24 cellular contexts compared by ENCODE assay signal in genomic region chr19:34448191-34448590, GRCh38. TPM values are rescaled to one million over a fixed set of nuclear protein-coding genes. Genes with fewer than 3 reads are reported as not detected.
DNase-seq lines count a peak whose midpoint lies in the region; ATAC-seq, FAIRE-seq and TF ChIP-seq lines count a peak whose summit lies in the region.
"Had no signal": no experiment of that assay in that cellular context is flagged by ENCODE, and none has a peak within 500 bp of the region (broad histone marks: within the 10 kb centered on the region; RNA-seq: fewer than 3 reads in every experiment).

No MANE protein-coding gene starts in this region.

- H3K79me2 ChIP-seq in K562 (ENCODE audit: control insufficient read depth, insufficient read depth, low read length) = peaks cover 32% of the 10 kb centered on the region; the same call in 2 of the 3 replicates

- no peak overlapping the region for H2AFZ ChIP-seq in K562 (ENCODE audit: low read depth, low read length)
- H2AFZ ChIP-seq: GM23248 had no signal

- TF ChIP-seq EP300 in K562 (IDR thresholded peaks at IDR 0.05; ENCODE audit: low read length) = no peak

- peak overlapping the region; percentile 71 for H3K27ac Mint-ChIP-seq in activated T-cell treated with anti-CD3 and anti-CD28 coated beads, Interleukin-2, amount 50 U/mL, for 24 hours
- H3K27ac Mint-ChIP-seq in stimulated activated effector memory CD8-positive, alpha-beta T cell treated with anti-CD3 and anti-CD28 coated beads, Interleukin-12 subunit alpha, Interleukin-12 subunit beta, amount 100 ng/mL, for 72 hours = peak overlapping the region; percentile 65
- H3K27ac Mint-ChIP-seq: CD4-positive, alpha-beta T cell; H9 had no signal

- H4K20me1 ChIP-seq in K562 (replicated peaks; ENCODE audit: control insufficient read depth, insufficient read depth, low read length) = peaks cover 8% of the 10 kb centered on the region

- H3K4me1 ChIP-seq in HEK293 (ENCODE audit: control insufficient read depth, insufficient read depth, low read length) (no peaks in the 10 kb centered on the region), K562 (replicated peaks in 1 of 2; ENCODE audit: control insufficient read depth in 2 of 2, insufficient read depth in 2 of 2, low read length in 2 of 2) (no peaks in the 10 kb centered on the region)
- H3K4me1 ChIP-seq: A549, BE2C had no signal

- H3K4me3 ChIP-seq in HEK293 (ENCODE audit: low read depth, low read length) (no peak overlapping the region), K562 (no peak overlapping the region)
- H3K4me3 ChIP-seq: A549, GM23248 had no signal

- no peaks in the 10 kb centered on the region for H3K27me3 Mint-ChIP-seq in activated T-cell treated with anti-CD3 and anti-CD28 coated beads, Interleukin-2, amount 50 U/mL, for 24 hours
- no peaks in the 10 kb centered on the region for H3K27me3 Mint-ChIP-seq in activated T-cell treated with anti-CD3 and anti-CD28 coated beads, Interleukin-2, amount 50 U/mL, for 4 hours (ENCODE audit: low read depth)
- H3K27me3 Mint-ChIP-seq: CD4-positive, alpha-beta T cell had no signal

- intact Hi-C loops in K562 (cut with micrococcal nuclease) = no loop called here

- no peak overlapping the region for H3K4me3 Mint-ChIP-seq in activated T-cell treated with anti-CD3 and anti-CD28 coated beads, Interleukin-2, amount 50 U/mL, for 24 hours
- no peak overlapping the region for H3K4me3 Mint-ChIP-seq in activated T-cell treated with anti-CD3 and anti-CD28 coated beads, Interleukin-2, amount 50 U/mL, for 4 hours
- no peak overlapping the region for H3K4me3 Mint-ChIP-seq in stimulated activated effector memory CD8-positive, alpha-beta T cell treated with anti-CD3 and anti-CD28 coated beads, Interleukin-12 subunit alpha, Interleukin-12 subunit beta, amount 100 ng/mL, for 72 hours
- H3K4me3 Mint-ChIP-seq: CD4-positive, alpha-beta T cell; H9 had no signal

- no peaks in the 10 kb centered on the region for H3K9me1 ChIP-seq in K562 (ENCODE audit: control insufficient read depth, insufficient read depth, low read length)

- peaks cover 99 to 100% of the 10 kb centered on the region in 2 experiments for H3K36me3 ChIP-seq in HEK293 (ENCODE audit: control insufficient read depth in 2 of 2, insufficient read depth in 1 of 2, low read length in 2 of 2)
- peaks cover 94% of the 10 kb centered on the region for H3K36me3 ChIP-seq in K562 (ENCODE audit: control insufficient read depth, insufficient read depth, low read length)

- CTCF ChIA-PET in HEK293 (lab: Yijun Ruan, JAX) (interaction anchor here (0.6 to 11.2 kb wide), 4 partner anchors 9 to 142 kb away, joined by 3 to 69 read pairs (median 4); no protein-coding TSS in a partner anchor), K562 (lab: Yijun Ruan, JAX; ENCODE audit: low intra/inter-chr PET ratio) (no interaction called here)

- no peaks in the 10 kb centered on the region for H3K9me3 Mint-ChIP-seq in activated T-cell treated with anti-CD3 and anti-CD28 coated beads, Interleukin-2, amount 50 U/mL, for 24 hours
- H3K9me3 Mint-ChIP-seq in activated T-cell treated with anti-CD3 and anti-CD28 coated beads, Interleukin-2, amount 50 U/mL, for 4 hours = no peaks in the 10 kb centered on the region
- no peaks in the 10 kb centered on the region for H3K9me3 Mint-ChIP-seq in stimulated activated effector memory CD8-positive, alpha-beta T cell treated with anti-CD3 and anti-CD28 coated beads, Interleukin-12 subunit alpha, Interleukin-12 subunit beta, amount 100 ng/mL, for 72 hours
- H3K9me3 Mint-ChIP-seq: CD4-positive, alpha-beta T cell; H9 had no signal

- TF ChIP-seq RAD21 in K562 (CRISPR knock-in tag; conservative IDR thresholded peaks at IDR 0.05 in 1 of 2, IDR thresholded peaks at IDR 0.05 in 1 of 2) = no peak

- H3K27me3 ChIP-seq in K562 (ENCODE audit: control insufficient read depth in 2 of 2, insufficient read depth in 2 of 2, low read length in 2 of 2) = no peaks in the 10 kb centered on the region
- H3K27me3 ChIP-seq: BE2C had no signal

- H3K9me3 ChIP-seq in HEK293 (ENCODE audit: control insufficient read depth, insufficient read depth, low read depth, low read length) (no peaks in the 10 kb centered on the region), K562 (replicated peaks; ENCODE audit: control insufficient read depth, insufficient read depth, low read depth, low read length) (no peaks in the 10 kb centered on the region)
- H3K9me3 ChIP-seq: A549, BE2C, Caco-2 had no signal

- in situ Hi-C loops in K562 (cut with MboI) (no loop called here), ACHN (cut with HindIII; ENCODE audit: low pct_ligation_motif_present, low pct_unique_long_range_greater_than_20kb, low sequenced_read_pairs) (no loop called here)

- no peak for TF ChIP-seq POLR2A in K562 (conservative IDR thresholded peaks at IDR 0.05)

- no peak for TF ChIP-seq CTCF in HEK293 (tag by site-specific recombination; IDR thresholded peaks at IDR 0.05)
- no peak for TF ChIP-seq CTCF in K562 (IDR thresholded peaks at IDR 0.05 in 2 of 3, conservative IDR thresholded peaks at IDR 0.05 in 1 of 3; ENCODE audit: insufficient read depth in 2 of 3, low read depth in 1 of 3, low read length in 3 of 3)

- H3K27ac ChIP-seq in HEK293 (ENCODE audit: extremely low read depth, low read depth, low read length) = 0 out of 2 replicates have a peak overlapping the region, but pooled peaks have one; percentile 27
- H3K27ac ChIP-seq in K562 (ENCODE audit: extremely low read depth, low read depth, low read length) = no peak overlapping the region
- H3K27ac ChIP-seq: A549, GM23248 had no signal

- peaks cover 94% of the 10 kb centered on the region for H3K36me3 Mint-ChIP-seq in activated T-cell treated with anti-CD3 and anti-CD28 coated beads, Interleukin-2, amount 50 U/mL, for 24 hours (ENCODE audit: low read depth)
- H3K36me3 Mint-ChIP-seq in activated T-cell treated with anti-CD3 and anti-CD28 coated beads, Interleukin-2, amount 50 U/mL, for 4 hours (ENCODE audit: insufficient read depth) = peaks cover 55% of the 10 kb centered on the region
- H3K36me3 Mint-ChIP-seq in stimulated activated effector memory CD8-positive, alpha-beta T cell treated with anti-CD3 and anti-CD28 coated beads, Interleukin-12 subunit alpha, Interleukin-12 subunit beta, amount 100 ng/mL, for 72 hours = peaks cover 100% of the 10 kb centered on the region

- no TSS peak for BruUV-seq in K562 (replicated peaks; lab: Mats Ljungman, UMichigan)

- POLR2A ChIA-PET in HEK293 (lab: Yijun Ruan, JAX) = interaction anchor here (0.7 kb wide), 1 partner anchor 10 kb away, joined by 7 read pairs; no protein-coding TSS in a partner anchor
- POLR2A ChIA-PET in K562 (lab: Yijun Ruan, JAX) = interaction anchor here (1.0 to 1.3 kb wide), 3 partner anchors 11 to 18 kb away, joined by 3 to 5 read pairs (median 4); no protein-coding TSS in a partner anchor

- no peak for DNase-seq in activated T-cell treated with anti-CD3 and anti-CD28 coated beads, Interleukin-2, amount 50 U/mL, for 24 hours
- DNase-seq in activated T-cell treated with anti-CD3 and anti-CD28 coated beads, Interleukin-2, amount 50 U/mL, for 4 hours = no peak
- DNase-seq in K562 (ENCODE audit: extremely low read depth in 1 of 4, low spot score in 3 of 4) (no peak), OCI-M1 (lab: John Stamatoyannopoulos, UW) (no peak), ACHN (no peak), HTR-8/SVneo (ENCODE audit: insufficient read length, low spot score) (no peak)
- no peak for DNase-seq in stimulated activated effector memory CD8-positive, alpha-beta T cell treated with anti-CD3 and anti-CD28 coated beads, Interleukin-12 subunit alpha, Interleukin-12 subunit beta, amount 100 ng/mL, for 72 hours (ENCODE audit: low spot score in 2 of 2)
- DNase-seq: BE2C; Caco-2; CD4-positive, alpha-beta T cell; DMS 273 treated with DMSO at 0.1 percent for 48 hours; DND-41; GM23248; H9; KG1; NCI-H1092; NCI-H1436; NCI-H187 treated with DMSO at 0.1 percent for 48 hours; NCI-H2107; NCI-H69 had no signal

- H3K9ac ChIP-seq in K562 (ENCODE audit: insufficient read depth in 1 of 2, low read depth in 2 of 2, low read length in 2 of 2) = no peak overlapping the region
- H3K9ac ChIP-seq: GM23248 had no signal

- WGBS in K562 (ENCODE audit: insufficient coverage, low coverage, missing lambda C conversion rate) = 94% methylated on average over 2 of the region's 3 CpGs

- FAIRE-seq in K562 (lab: Jason Lieb, UNC) = no peak
- FAIRE-seq in HTR-8/SVneo (lab: Jason Lieb, UNC) = no peak
- FAIRE-seq: GM12891 had no signal

- H3K4me2 ChIP-seq in K562 (ENCODE audit: insufficient read depth, low read length) = no peak overlapping the region
- H3K4me2 ChIP-seq: A549 had no signal

- no peak for ATAC-seq in activated T-cell treated with anti-CD3 and anti-CD28 coated beads, Interleukin-2, amount 50 U/mL, for 4 hours
- peak; percentile 33; the same call in 2 of the 3 replicates for ATAC-seq in K562
- no peak for ATAC-seq in stimulated activated effector memory CD8-positive, alpha-beta T cell treated with anti-CD3 and anti-CD28 coated beads, Interleukin-12 subunit alpha, Interleukin-12 subunit beta, amount 100 ng/mL, for 72 hours
- ATAC-seq: A549, Panc1 had no signal

- peaks cover 11% of the 10 kb centered on the region for H3K4me1 Mint-ChIP-seq in activated T-cell treated with anti-CD3 and anti-CD28 coated beads, Interleukin-2, amount 50 U/mL, for 24 hours (ENCODE audit: low read depth)
- H3K4me1 Mint-ChIP-seq in activated T-cell treated with anti-CD3 and anti-CD28 coated beads, Interleukin-2, amount 50 U/mL, for 4 hours (ENCODE audit: low read depth) = no peaks in the 10 kb centered on the region
- peaks cover 11% of the 10 kb centered on the region for H3K4me1 Mint-ChIP-seq in stimulated activated effector memory CD8-positive, alpha-beta T cell treated with anti-CD3 and anti-CD28 coated beads, Interleukin-12 subunit alpha, Interleukin-12 subunit beta, amount 100 ng/mL, for 72 hours
- H3K4me1 Mint-ChIP-seq: H9 had no signal

RNA-seq across cellular contexts. Expression of gene UBA2, which starts 20.0 kb away (rescaled TPM):
- total RNA-seq in activated T-cell treated with anti-CD3 and anti-CD28 coated beads, Interleukin-2, amount 50 U/mL, for 4 hours = 100 to 1,000 TPM; 182 to 194 (median 194) TPM
- 209 and 222 TPM in 2 replicates for total RNA-seq in K562 (2011; cell fraction: chromatin; rRNA removed; ENCODE audit: low replicate concordance)
- 59.7 and 66.9 TPM in 2 replicates for total RNA-seq in K562 (2011; cell fraction: nucleolus; rRNA removed)
- 107 and 129 TPM in 2 replicates for total RNA-seq in K562 (2011; cell fraction: nucleoplasm; rRNA removed)
- 249 and 271 TPM in 2 replicates for total RNA-seq in K562 (2014; rRNA removed)
- 297 and 375 TPM in 2 replicates for total RNA-seq in K562 (2014; rRNA removed; fragmentation: Illumina TruSeq; extraction: Trizol)
- total RNA-seq in K562 (2015; rRNA removed; fragmentation: Illumina TruSeq; extraction: Trizol) = 264 and 274 TPM in 2 replicates
- total RNA-seq in K562 (2021) = 196 and 199 TPM in 2 replicates
- 345 and 444 TPM in 2 replicates for polyA plus RNA-seq in K562 (2011; rRNA removed)
- polyA plus RNA-seq in K562 (2011; cell fraction: cytosol; rRNA removed) = 156 and 219 TPM in 2 replicates
- 102 and 133 TPM in 2 replicates for polyA plus RNA-seq in K562 (2011; cell fraction: nucleus; rRNA removed)
- 188 and 336 TPM in 2 replicates for polyA plus RNA-seq in K562 (2012)
- polyA plus RNA-seq in K562 (2014; fragmentation: Illumina TruSeq; extraction: Trizol) = 230 and 254 TPM in 2 replicates
- polyA plus RNA-seq in K562 (2014; fragmentation: Nextera tagmentation; extraction: Ambion mirVana) = 10 to 100 TPM; 80.0 to 89.7 TPM
- 266 and 283 TPM in 2 replicates for polyA plus RNA-seq in K562 (2014; rRNA removed)
- 560 and 566 TPM in 2 replicates for polyA minus RNA-seq in K562 (2011; rRNA and poly(A)+ RNA removed)
- polyA minus RNA-seq in K562 (2011; cell fraction: cytosol; rRNA and poly(A)+ RNA removed) = 238 and 297 TPM in 2 replicates
- 43.4 and 84.3 TPM in 2 replicates for polyA minus RNA-seq in K562 (2011; cell fraction: nucleus; rRNA and poly(A)+ RNA removed)

RNA-seq across cellular contexts. Expression of gene WTIP, which starts 33.4 kb away (rescaled TPM):
- total RNA-seq in activated T-cell treated with anti-CD3 and anti-CD28 coated beads, Interleukin-2, amount 50 U/mL, for 4 hours = under 1 TPM; 0.38 to 0.98 (median 0.63) TPM
- 0.99 and 1.6 TPM in 2 replicates for total RNA-seq in K562 (2011; cell fraction: chromatin; rRNA removed; ENCODE audit: low replicate concordance)
- total RNA-seq in K562 (2011; cell fraction: nucleolus; rRNA removed) = 0.50 and 0.53 TPM in 2 replicates
- total RNA-seq in K562 (2011; cell fraction: nucleoplasm; rRNA removed) = 0.51 and 0.84 TPM in 2 replicates
- 0.14 and 0.16 TPM in 2 replicates for total RNA-seq in K562 (2014; rRNA removed)
- 0.07 TPM in 1 of 2 replicates, not detected in the other for total RNA-seq in K562 (2014; rRNA removed; fragmentation: Illumina TruSeq; extraction: Trizol)
- 0.49 and 0.51 TPM in 2 replicates for total RNA-seq in K562 (2015; rRNA removed; fragmentation: Illumina TruSeq; extraction: Trizol)
- total RNA-seq in K562 (2021) = 0.31 and 0.53 TPM in 2 replicates
- 0.38 and 0.81 TPM in 2 replicates for polyA plus RNA-seq in K562 (2011; rRNA removed)
- polyA plus RNA-seq in K562 (2011; cell fraction: cytosol; rRNA removed) = 0.79 and 0.86 TPM in 2 replicates
- polyA plus RNA-seq in K562 (2011; cell fraction: nucleus; rRNA removed) = 0.80 and 0.97 TPM in 2 replicates
- 0.22 and 0.35 TPM in 2 replicates for polyA plus RNA-seq in K562 (2012)
- 0.16 and 0.28 TPM in 2 replicates for polyA plus RNA-seq in K562 (2014; fragmentation: Illumina TruSeq; extraction: Trizol)
- under 1 TPM in 1 of 2 experiments, not detected in 1; under 0.01 TPM for polyA plus RNA-seq in K562 (2014; fragmentation: Nextera tagmentation; extraction: Ambion mirVana)
- 0.11 and 0.54 TPM in 2 replicates for polyA plus RNA-seq in K562 (2014; rRNA removed)
- 0.54 and 1.8 TPM in 2 replicates for polyA minus RNA-seq in K562 (2011; rRNA and poly(A)+ RNA removed)
- 1.8 TPM in 1 of 2 replicates, not detected in the other for polyA minus RNA-seq in K562 (2011; cell fraction: cytosol; rRNA and poly(A)+ RNA removed)
- 0.13 and 0.22 TPM in 2 replicates for polyA minus RNA-seq in K562 (2011; cell fraction: nucleus; rRNA and poly(A)+ RNA removed)

RNA-seq across cellular contexts. Expression of gene PDCD2L, which starts 44.0 kb away (rescaled TPM):
- 10 to 100 TPM; 55.9 to 65.0 (median 63.5) TPM for total RNA-seq in activated T-cell treated with anti-CD3 and anti-CD28 coated beads, Interleukin-2, amount 50 U/mL, for 4 hours
- 45.0 and 54.7 TPM in 2 replicates for total RNA-seq in K562 (2011; cell fraction: chromatin; rRNA removed; ENCODE audit: low replicate concordance)
- total RNA-seq in K562 (2011; cell fraction: nucleolus; rRNA removed) = 50.1 and 53.4 TPM in 2 replicates
- 40.0 and 41.6 TPM in 2 replicates for total RNA-seq in K562 (2011; cell fraction: nucleoplasm; rRNA removed)
- total RNA-seq in K562 (2014; rRNA removed) = 56.5 and 83.0 TPM in 2 replicates
- total RNA-seq in K562 (2014; rRNA removed; fragmentation: Illumina TruSeq; extraction: Trizol) = 61.9 and 68.5 TPM in 2 replicates
- 47.7 and 51.1 TPM in 2 replicates for total RNA-seq in K562 (2015; rRNA removed; fragmentation: Illumina TruSeq; extraction: Trizol)
- total RNA-seq in K562 (2021) = 48.6 and 56.3 TPM in 2 replicates
- 62.8 and 65.9 TPM in 2 replicates for polyA plus RNA-seq in K562 (2011; rRNA removed)
- polyA plus RNA-seq in K562 (2011; cell fraction: cytosol; rRNA removed) = 69.2 and 96.2 TPM in 2 replicates
- polyA plus RNA-seq in K562 (2011; cell fraction: nucleus; rRNA removed) = 32.6 and 34.5 TPM in 2 replicates
- polyA plus RNA-seq in K562 (2012) = 26.8 and 37.9 TPM in 2 replicates
- 43.7 and 46.2 TPM in 2 replicates for polyA plus RNA-seq in K562 (2014; fragmentation: Illumina TruSeq; extraction: Trizol)
- 10 to 100 TPM; 12.1 to 14.6 TPM for polyA plus RNA-seq in K562 (2014; fragmentation: Nextera tagmentation; extraction: Ambion mirVana)
- polyA plus RNA-seq in K562 (2014; rRNA removed) = 60.5 and 67.3 TPM in 2 replicates
- 62.3 and 71.3 TPM in 2 replicates for polyA minus RNA-seq in K562 (2011; rRNA and poly(A)+ RNA removed)
- polyA minus RNA-seq in K562 (2011; cell fraction: cytosol; rRNA and poly(A)+ RNA removed) = 16.2 and 17.5 TPM in 2 replicates
- polyA minus RNA-seq in K562 (2011; cell fraction: nucleus; rRNA and poly(A)+ RNA removed) = 12.8 and 20.4 TPM in 2 replicates
